Comparison of ENCODE assay signal across 27 cellular contexts in the genomic region with DNA sequence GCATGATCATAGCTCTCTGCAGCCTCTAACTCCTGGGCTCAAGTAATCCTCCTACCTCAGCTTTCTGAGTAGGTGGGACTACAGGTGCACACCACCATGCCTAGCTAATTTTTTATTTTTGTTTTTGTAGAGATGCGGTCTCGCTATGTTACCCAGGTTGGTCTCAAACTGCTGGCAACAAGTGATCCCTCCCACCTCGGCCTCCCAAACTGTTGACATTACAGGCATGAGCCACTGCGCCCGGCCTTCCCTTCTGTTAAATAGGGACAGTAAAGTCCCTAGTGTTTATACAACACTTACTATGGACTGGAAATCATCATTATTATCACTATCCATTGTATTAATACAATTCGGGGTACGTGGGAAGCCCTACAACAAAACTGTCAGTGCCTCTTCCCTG. TPM values are rescaled to one million over a fixed set of nuclear protein-coding genes. Genes with fewer than 3 reads are reported as not detected.
A peak's percentile ranks its signal among the peaks of the same experiment; 100 is the strongest.
DNase-seq lines count a peak whose midpoint lies in the region; ATAC-seq and TF ChIP-seq lines count a peak whose summit lies in the region.
"Had no signal": no experiment of that assay in that cellular context is flagged by ENCODE, and none has a peak within 500 bp of the region (broad histone marks: within the 10 kb centered on the region; RNA-seq: fewer than 3 reads in every experiment).

No MANE protein-coding gene starts in this region.

- DNase-seq in heart right ventricle (no peak), right atrium auricular region (ENCODE audit: low spot score) (no peak), esophagus muscularis mucosa (ENCODE audit: extremely low spot score) (no peak), sigmoid colon (no peak), transverse colon (no peak), mucosa of descending colon (no peak), osteoblast (ENCODE audit: insufficient read length, low spot score, missing footprints) (no peak)
- DNase-seq in stimulated activated CD8-positive, alpha-beta memory T cell treated with anti-CD3 and anti-CD28 coated beads, Interleukin-4, amount 100 ng/mL, for 48 hours: no peak
- DNase-seq: Calu3; CD8-positive, alpha-beta memory T cell; DMS53; GDM1; GM23248; MM.1S; NCI-H1048; NCI-H1436; NCI-H2029; NCI-H226; NCI-H510A treated with DMSO at 0.1 percent for 48 hours; NCI-H748 treated with DMSO at 0.1 percent for 48 hours; PC-9 had no signal

- peaks cover 0 to 81% (median 27%) of the 10 kb centered on the region in 9 donors for H3K4me1 ChIP-seq in heart right ventricle
- peaks cover 0 to 55% of the 10 kb centered on the region in 2 donors for H3K4me1 ChIP-seq in right atrium auricular region
- H3K4me1 ChIP-seq in esophagus muscularis mucosa: peaks cover 59 to 93% (median 78%) of the 10 kb centered on the region in 4 donors
- peaks cover 0 to 75% (median 64%) of the 10 kb centered on the region in 4 donors for H3K4me1 ChIP-seq in sigmoid colon
- peaks cover 13 to 28% (median 21%) of the 10 kb centered on the region in 4 donors for H3K4me1 ChIP-seq in transverse colon
- H3K4me1 ChIP-seq in mucosa of descending colon (ENCODE audit: low read depth): peaks cover 6% of the 10 kb centered on the region
- no peaks in the 10 kb centered on the region for H3K4me1 ChIP-seq in osteoblast (ENCODE audit: insufficient read depth, low read length)

- TF ChIP-seq POLR2A in esophagus muscularis mucosa (IDR thresholded peaks at IDR 0.05; ENCODE audit: low read depth) (no peak), sigmoid colon (IDR thresholded peaks at IDR 0.05) (no peak), transverse colon (IDR thresholded peaks at IDR 0.05) (no peak)

- H3K4me2 ChIP-seq in osteoblast (ENCODE audit: insufficient read depth, low read length): no peak overlapping the region
- H3K4me2 ChIP-seq: PC-9 had no signal

- TF ChIP-seq EP300 in esophagus muscularis mucosa (IDR thresholded peaks at IDR 0.05) (no peak), sigmoid colon (IDR thresholded peaks at IDR 0.05) (no peak), transverse colon (IDR thresholded peaks at IDR 0.05; ENCODE audit: low read depth) (no peak)

- no peak overlapping the region for H2AFZ ChIP-seq in osteoblast (ENCODE audit: low read length)
- H2AFZ ChIP-seq: GM23248, PC-9 had no signal

- intact Hi-C loops in heart right ventricle (cut with DNase I): loop anchor here in 4 of 10 donors (5.0 to 10.0 kb wide), 3 partner anchors 50 to 120 kb away; a partner anchor contains a TSS
- intact Hi-C loops in esophagus muscularis mucosa (cut with DNase I): no loop called here
- intact Hi-C loops in sigmoid colon (cut with DNase I): no loop called here
- intact Hi-C loops in transverse colon (cut with DNase I; ENCODE audit: low total_unique reads): no loop called here
- intact Hi-C loops in mucosa of descending colon (cut with DNase I, micrococcal nuclease): no loop called here

- 83 to 84% methylated on average over 7 of the region's 7 CpGs for WGBS in heart right ventricle, 2 donors
- WGBS in esophagus muscularis mucosa: 60% methylated on average over 7 of the region's 7 CpGs
- WGBS in sigmoid colon, 2 donors: 91 to 93% methylated on average over 7 of the region's 7 CpGs
- 89% methylated on average over 7 of the region's 7 CpGs; no CpG with 5 or more reads in 1 of the 2 donors for WGBS in transverse colon (ENCODE audit: low coverage in 1 of 2), 2 donors

- no peaks in the 10 kb centered on the region for H3K27me3 ChIP-seq in heart right ventricle
- no peaks in the 10 kb centered on the region for H3K27me3 ChIP-seq in right atrium auricular region
- no peaks in the 10 kb centered on the region for H3K27me3 ChIP-seq in esophagus muscularis mucosa
- H3K27me3 ChIP-seq in sigmoid colon: no peaks in the 10 kb centered on the region
- H3K27me3 ChIP-seq in transverse colon: no peaks in the 10 kb centered on the region
- no peaks in the 10 kb centered on the region for H3K27me3 ChIP-seq in osteoblast (ENCODE audit: insufficient read depth, low read length)

- H3K4me3 ChIP-seq in heart right ventricle (peak overlapping the region in 7 of 10 donors; percentile 53 to 63 (median 60)), right atrium auricular region (no peak overlapping the region), esophagus muscularis mucosa (peak overlapping the region; percentile 58 to 82 (median 62)), sigmoid colon (peak overlapping the region; percentile 65 to 88 (median 75)), transverse colon (peak overlapping the region in 1 of 4 donors; percentile 40), mucosa of descending colon (no peak overlapping the region), osteoblast (ENCODE audit: insufficient read depth, low read length) (no peak overlapping the region)
- H3K4me3 ChIP-seq: GM23248, K562, PC-9 had no signal

- H3K36me3 ChIP-seq in heart right ventricle (peaks cover 0 to 100% (median 93%) of the 10 kb centered on the region in 9 donors), right atrium auricular region (peaks cover 99% of the 10 kb centered on the region), esophagus muscularis mucosa (peaks cover 69 to 100% (median 99%) of the 10 kb centered on the region in 4 donors), sigmoid colon (peaks cover 56 to 92% (median 69%) of the 10 kb centered on the region in 4 donors), transverse colon (peaks cover 0 to 30% (median 4%) of the 10 kb centered on the region in 4 donors), mucosa of descending colon (ENCODE audit: low read depth) (no peaks in the 10 kb centered on the region), osteoblast (ENCODE audit: insufficient read depth, low read length) (peaks cover 95% of the 10 kb centered on the region)

- H3K27ac ChIP-seq in heart right ventricle: peak overlapping the region in 7 of 10 donors; percentile 43 to 97 (median 94)
- H3K27ac ChIP-seq in right atrium auricular region: peak overlapping the region in 1 of 2 donors; percentile 90
- peak overlapping the region; percentile 98 to 99 (median 99) for H3K27ac ChIP-seq in esophagus muscularis mucosa (replicated peaks in 1 of 4)
- H3K27ac ChIP-seq in sigmoid colon: peak overlapping the region; percentile 96 to 100 (median 99)
- H3K27ac ChIP-seq in transverse colon: peak overlapping the region; percentile 37 to 97 (median 96)
- no peak overlapping the region for H3K27ac ChIP-seq in osteoblast (ENCODE audit: low read depth, low read length)
- H3K27ac ChIP-seq: C4-2B, GM23248, HL-60, PC-9 had no signal

- TF ChIP-seq CTCF in heart right ventricle (IDR thresholded peaks at IDR 0.05): no peak
- TF ChIP-seq CTCF in right atrium auricular region (IDR thresholded peaks at IDR 0.05): no peak
- TF ChIP-seq CTCF in esophagus muscularis mucosa (IDR thresholded peaks at IDR 0.05): no peak
- no peak for TF ChIP-seq CTCF in sigmoid colon (IDR thresholded peaks at IDR 0.05)
- no peak for TF ChIP-seq CTCF in transverse colon (IDR thresholded peaks at IDR 0.05)
- TF ChIP-seq CTCF in mucosa of descending colon (IDR thresholded peaks at IDR 0.05): no peak
- TF ChIP-seq CTCF in osteoblast (IDR thresholded peaks at IDR 0.05; ENCODE audit: extremely low read depth, low read depth, low read length): no peak

- ATAC-seq in heart right ventricle: no peak
- no peak for ATAC-seq in mucosa of descending colon
- ATAC-seq: HepG2, K562 had no signal

- H3K9me3 ChIP-seq in heart right ventricle: no peaks in the 10 kb centered on the region
- H3K9me3 ChIP-seq in right atrium auricular region: no peaks in the 10 kb centered on the region
- no peaks in the 10 kb centered on the region for H3K9me3 ChIP-seq in esophagus muscularis mucosa
- no peaks in the 10 kb centered on the region for H3K9me3 ChIP-seq in sigmoid colon
- no peaks in the 10 kb centered on the region for H3K9me3 ChIP-seq in transverse colon
- no peaks in the 10 kb centered on the region for H3K9me3 ChIP-seq in mucosa of descending colon
- no peaks in the 10 kb centered on the region for H3K9me3 ChIP-seq in osteoblast (ENCODE audit: low read depth, low read length)

- in situ Hi-C loops in transverse colon (cut with MboI; ENCODE audit: low pct_ligation_motif_present in 1 of 4, low pct_unique_long_range_greater_than_20kb in 1 of 4, low sequenced_read_pairs in 3 of 4): no loop called here

- peaks cover 23% of the 10 kb centered on the region for H4K20me1 ChIP-seq in osteoblast (ENCODE audit: insufficient read depth, low read length)

- peaks cover 54% of the 10 kb centered on the region for H3K79me2 ChIP-seq in osteoblast (ENCODE audit: insufficient read depth, low read length)

RNA-seq across cellular contexts. Expression of a gene that starts 12.6 kb away (rescaled TPM):
- total RNA-seq in heart right ventricle: 10 to 100 TPM; 21.5 to 73.9 (median 45.3) TPM
- 100 to 1,000 TPM; 122 to 134 TPM for polyA plus RNA-seq in heart right ventricle
- 100 to 1,000 TPM; 133 to 358 TPM for total RNA-seq in right atrium auricular region
- 1,000 to 10,000 TPM; 1,118 to 1,733 (median 1,416) TPM for total RNA-seq in esophagus muscularis mucosa
- total RNA-seq in sigmoid colon: 1,000 to 10,000 TPM in 3 of 4 donors, 100 to 1,000 TPM in 1; 868 to 1,938 (median 1,638) TPM
- 100 to 1,000 TPM in 2 of 3 donors, 10 to 100 TPM in 1; 40.9 to 192 (median 169) TPM for polyA plus RNA-seq in sigmoid colon
- total RNA-seq in transverse colon: 100 to 1,000 TPM; 247 to 334 (median 315) TPM
- total RNA-seq in mucosa of descending colon: 100 to 1,000 TPM in 1 of 3 donors, 10 to 100 TPM in 2; 22.3 to 286 (median 83.4) TPM
- 140 and 157 TPM in 2 replicates for total RNA-seq in osteoblast
- total RNA-seq: Calu3 had no signal

RNA-seq across cellular contexts. Expression of a gene that starts 13.6 kb away (rescaled TPM):
- total RNA-seq in heart right ventricle: 100 to 1,000 TPM; 146 to 290 (median 204) TPM
- 100 to 1,000 TPM in 1 of 2 donors, 10 to 100 TPM in 1; 64.2 to 398 TPM for polyA plus RNA-seq in heart right ventricle
- 100 to 1,000 TPM in 1 of 2 donors, 10 to 100 TPM in 1; 81.4 to 183 TPM for total RNA-seq in right atrium auricular region
- total RNA-seq in esophagus muscularis mucosa: 1,000 to 10,000 TPM; 1,154 to 1,495 (median 1,416) TPM
- 1,000 to 10,000 TPM in 3 of 4 donors, 100 to 1,000 TPM in 1; 987 to 1,789 (median 1,228) TPM for total RNA-seq in sigmoid colon
- polyA plus RNA-seq in sigmoid colon: 100 to 1,000 TPM in 1 of 3 donors, 10 to 100 TPM in 2; 23.8 to 103 (median 29.4) TPM
- 100 to 1,000 TPM; 171 to 341 (median 219) TPM for total RNA-seq in transverse colon
- total RNA-seq in mucosa of descending colon: 100 to 1,000 TPM in 2 of 3 donors, 10 to 100 TPM in 1; 63.6 to 799 (median 104) TPM
- total RNA-seq in osteoblast: 30.6 and 31.5 TPM in 2 replicates

RNA-seq across cellular contexts. Expression of a gene that starts 28.0 kb away (rescaled TPM):
- 10 to 100 TPM; 15.2 to 31.7 (median 19.3) TPM for total RNA-seq in heart right ventricle
- 10 to 100 TPM in 1 of 2 donors, 1 to 10 TPM in 1; 7.9 to 14.0 TPM for polyA plus RNA-seq in heart right ventricle
- total RNA-seq in right atrium auricular region: 10 to 100 TPM; 17.6 to 26.3 TPM
- 1 to 10 TPM; 1.3 to 2.1 (median 1.8) TPM for total RNA-seq in esophagus muscularis mucosa
- 1 to 10 TPM; 1.1 to 2.2 (median 1.8) TPM for total RNA-seq in sigmoid colon
- 10 to 100 TPM; 11.4 to 15.3 (median 12.5) TPM for polyA plus RNA-seq in sigmoid colon
- total RNA-seq in transverse colon: 10 to 100 TPM; 22.4 to 51.2 (median 30.8) TPM
- 10 to 100 TPM; 21.3 to 44.0 (median 24.1) TPM for total RNA-seq in mucosa of descending colon
- under 0.01 and 0.36 TPM in 2 replicates for total RNA-seq in osteoblast
- total RNA-seq: GM23248 had no signal
- polyA plus RNA-seq: CD8-positive, alpha-beta memory T cell had no signal

RNA-seq across cellular contexts. Expression of a gene that starts 45.6 kb away (rescaled TPM):
- total RNA-seq in heart right ventricle (not detected), right atrium auricular region (not detected), esophagus muscularis mucosa (not detected), sigmoid colon (not detected), transverse colon (not detected), mucosa of descending colon (under 1 TPM in 1 of 3 donors, not detected in 2; 0.22 TPM), osteoblast (0.29 and 0.36 TPM in 2 replicates)
- polyA plus RNA-seq in heart right ventricle (under 1 TPM in 1 of 2 donors, not detected in 1; 0.01 TPM), sigmoid colon (1 to 10 TPM in 1 of 3 donors, not detected in 2; 5.2 TPM)
- total RNA-seq: Calu3; CD8-positive, alpha-beta memory T cell; GM23248; HT-29; LHCN-M2; PC-9 had no signal
- polyA plus RNA-seq: CD8-positive, alpha-beta memory T cell; GM23248 had no signal

Comparison
In these comparisons a context has a peak if more than half of its experiments do, and no peak if none do; other contexts are left out.
1. H3K4me3 ChIP-seq: peak in heart right ventricle (7 of 10), esophagus muscularis mucosa (4 of 4) and sigmoid colon (4 of 4); none in right atrium auricular region (0 of 2), mucosa of descending colon (single experiment) and osteoblast (single experiment).
2. RNA of a gene that starts 28.0 kb away (total RNA-seq): 22.4 to 51.2 TPM in transverse colon, 17.6 to 26.3 TPM in right atrium auricular region, 21.3 to 44.0 TPM in mucosa of descending colon and 15.2 to 31.7 TPM in heart right ventricle; 1.1 to 2.2 TPM in sigmoid colon, 1.3 to 2.1 TPM in esophagus muscularis mucosa and under 0.01 to 0.36 TPM in osteoblast; every median in the first group is over 4 times any median in the second.